In genomic region chrX:20968996-20969395, GRCh38 we compare ENCODE assay signal across 20 cellular contexts.
DNase-seq lines count a peak whose midpoint lies in the region; ATAC-seq and FAIRE-seq lines count a peak whose summit lies in the region.
"Had no signal": no experiment of that assay in that cellular context is flagged by ENCODE, and none has a peak within 500 bp of the region (broad histone marks: within the 10 kb centered on the region; RNA-seq: fewer than 3 reads in every experiment).

No MANE protein-coding gene starts in this region.

- peak overlapping the region; percentile 49 for H3K27ac ChIP-seq in mesodermal cell (ENCODE audit: low read depth, low read length, severe bottlenecking)
- H3K27ac ChIP-seq: foreskin keratinocyte had no signal

- WGBS in mesodermal cell (ENCODE audit: insufficient coverage in 2 of 2), 2 experiments, result no CpG with 5 or more reads among the region's 2 CpGs

- no peaks in the 10 kb centered on the region for H3K9me3 Mint-ChIP-seq in activated CD8-positive, alpha-beta T cell treated with anti-CD3 and anti-CD28 coated beads, Interleukin-2, amount 10 ng/mL, durations not matched to agents 7 days and 5 days (ENCODE audit: insufficient read depth)

- FAIRE-seq in HTR-8/SVneo (lab: Jason Lieb, UNC), result peak; percentile 86
- FAIRE-seq: endometrium, G401.6, K562 had no signal

- ATAC-seq in HG02870 (IDR thresholded peaks at IDR 0.05; ENCODE audit: unreplicated experiment), result no peak
- ATAC-seq in activated CD8-positive, alpha-beta T cell treated with anti-CD3 and anti-CD28 coated beads, Interleukin-2, amount 10 ng/mL, durations not matched to agents 7 days and 5 days, result no peak
- ATAC-seq: activated CD4-positive, CD25-positive, alpha-beta regulatory T cell treated with anti-CD3 and anti-CD28 coated beads, Interleukin-2, amount 50 U/mL, for 24 hours; activated CD8-positive, alpha-beta memory T cell treated with anti-CD3 and anti-CD28 coated beads, Interleukin-2, amount 10 ng/mL, durations not matched to agents 7 days and 5 days; foreskin keratinocyte; K562; left lobe of liver had no signal

- no peaks in the 10 kb centered on the region for H3K36me3 ChIP-seq in mesodermal cell (ENCODE audit: control insufficient read depth, insufficient read depth, low read length)
- H3K36me3 ChIP-seq in MG63, result no peaks in the 10 kb centered on the region

- in situ Hi-C loops in Caki2 (cut with HindIII; ENCODE audit: low pct_unique_long_range_greater_than_20kb, low sequenced_read_pairs), result no loop called here

- H3K4me3 ChIP-seq in mesodermal cell (ENCODE audit: extremely low read depth, insufficient read depth, low read length, poor library complexity, severe bottlenecking), result no peak overlapping the region
- H3K4me3 ChIP-seq in MG63, result no peak overlapping the region
- H3K4me3 ChIP-seq: K562 had no signal

- POLR2A ChIA-PET in activated CD8-positive, alpha-beta T cell treated with anti-CD3 and anti-CD28 coated beads, Interleukin-2, amount 10 ng/mL, durations not matched to agents 7 days and 5 days (lab: Charles Lee), result no interaction called here

- no peaks in the 10 kb centered on the region for H3K27me3 ChIP-seq in MG63
- H3K27me3 ChIP-seq: foreskin keratinocyte had no signal

- H3K4me3 Mint-ChIP-seq in activated CD8-positive, alpha-beta T cell treated with anti-CD3 and anti-CD28 coated beads, Interleukin-2, amount 10 ng/mL, durations not matched to agents 7 days and 5 days, result no peak overlapping the region
- H3K4me3 Mint-ChIP-seq: activated CD8-positive, alpha-beta memory T cell treated with anti-CD3 and anti-CD28 coated beads, Interleukin-2, amount 10 ng/mL, durations not matched to agents 7 days and 5 days had no signal

- no peaks in the 10 kb centered on the region for H3K36me3 Mint-ChIP-seq in activated CD8-positive, alpha-beta T cell treated with anti-CD3 and anti-CD28 coated beads, Interleukin-2, amount 10 ng/mL, durations not matched to agents 7 days and 5 days (ENCODE audit: low read depth)
- H3K36me3 Mint-ChIP-seq: activated CD8-positive, alpha-beta memory T cell treated with anti-CD3 and anti-CD28 coated beads, Interleukin-2, amount 10 ng/mL, durations not matched to agents 7 days and 5 days had no signal

- no peaks in the 10 kb centered on the region for H3K4me1 Mint-ChIP-seq in activated CD8-positive, alpha-beta T cell treated with anti-CD3 and anti-CD28 coated beads, Interleukin-2, amount 10 ng/mL, durations not matched to agents 7 days and 5 days (ENCODE audit: low read depth)
- H3K4me1 Mint-ChIP-seq: activated CD8-positive, alpha-beta memory T cell treated with anti-CD3 and anti-CD28 coated beads, Interleukin-2, amount 10 ng/mL, durations not matched to agents 7 days and 5 days had no signal

- CTCF ChIA-PET in activated CD8-positive, alpha-beta T cell treated with anti-CD3 and anti-CD28 coated beads, Interleukin-2, amount 10 ng/mL, durations not matched to agents 7 days and 5 days (lab: Charles Lee), result no interaction called here

- peaks cover 10% of the 10 kb centered on the region for H3K4me1 ChIP-seq in mesodermal cell (ENCODE audit: control insufficient read depth, insufficient read depth, low read length, poor library complexity, severe bottlenecking)
- H3K4me1 ChIP-seq: foreskin keratinocyte had no signal

- peak; percentile 32 for DNase-seq in Caki2 (ENCODE audit: low read depth)
- peak; percentile 11 for DNase-seq in HTR-8/SVneo (ENCODE audit: insufficient read length, low spot score)
- peak; percentile 64 for DNase-seq in astrocyte of the hippocampus (ENCODE audit: low read depth, low spot score)
- no peak for DNase-seq in anterior cingulate cortex (lab: John Stamatoyannopoulos, UW)
- no peak for DNase-seq in activated CD8-positive, alpha-beta T cell treated with anti-CD3 and anti-CD28 coated beads, Interleukin-2, amount 10 ng/mL, durations not matched to agents 7 days and 5 days
- no peak for DNase-seq in MG63
- DNase-seq: activated CD8-positive, alpha-beta memory T cell treated with anti-CD3 and anti-CD28 coated beads, Interleukin-2, amount 10 ng/mL, durations not matched to agents 7 days and 5 days; activated effector memory CD4-positive, alpha-beta T cell treated with anti-CD3 and anti-CD28 coated beads, Interleukin-2, amount 50 U/mL, for 16 hours; amniotic stem cell; SHP77; stimulated activated CD4-positive, alpha-beta T cell treated with anti-CD3 and anti-CD28 coated beads, Interleukin-4, amount 100 ng/mL, for 4 hours; T-helper 2 cell had no signal

- H3K27me3 Mint-ChIP-seq in activated CD8-positive, alpha-beta T cell treated with anti-CD3 and anti-CD28 coated beads, Interleukin-2, amount 10 ng/mL, durations not matched to agents 7 days and 5 days (ENCODE audit: low read depth), result no peaks in the 10 kb centered on the region
- H3K27me3 Mint-ChIP-seq: activated CD8-positive, alpha-beta memory T cell treated with anti-CD3 and anti-CD28 coated beads, Interleukin-2, amount 10 ng/mL, durations not matched to agents 7 days and 5 days had no signal

- no peak overlapping the region for H3K27ac Mint-ChIP-seq in activated CD8-positive, alpha-beta T cell treated with anti-CD3 and anti-CD28 coated beads, Interleukin-2, amount 10 ng/mL, durations not matched to agents 7 days and 5 days
- H3K27ac Mint-ChIP-seq: activated CD8-positive, alpha-beta memory T cell treated with anti-CD3 and anti-CD28 coated beads, Interleukin-2, amount 10 ng/mL, durations not matched to agents 7 days and 5 days had no signal

- H3K9me3 ChIP-seq in mesodermal cell (ENCODE audit: control insufficient read depth, low read length) (no peaks in the 10 kb centered on the region), MG63 (no peaks in the 10 kb centered on the region)

Comparison
In these comparisons a context has a peak if more than half of its experiments do, and no peak if none do; other contexts are left out.
1. DNase-seq: peak in Caki2 (single experiment), HTR-8/SVneo (single experiment) and astrocyte of the hippocampus (single experiment); none in anterior cingulate cortex (0 of 58), activated CD8-positive, alpha-beta T cell treated with anti-CD3 and anti-CD28 coated beads, Interleukin-2, amount 10 ng/mL, durations not matched to agents 7 days and 5 days (single experiment) and MG63 (single experiment).